ENCODE assay signal across 8 cellular contexts in genomic region chr5:926416-927171, GRCh38. TPM values are rescaled to one million over a fixed set of nuclear protein-coding genes. Genes with fewer than 3 reads are reported as not detected.
DNase-seq lines count a peak whose midpoint lies in the region; ATAC-seq, FAIRE-seq and TF ChIP-seq lines count a peak whose summit lies in the region.

No MANE protein-coding gene starts in this region.

- no peak overlapping the region for H3K4me3 Mint-ChIP-seq in activated T-cell treated with anti-CD3 and anti-CD28 coated beads, Interleukin-2, amount 50 U/mL, for 4 hours
- peak overlapping the region; percentile 29 for H3K4me3 Mint-ChIP-seq in progenitor cell of endocrine pancreas (ENCODE audit: low read depth)

- TF ChIP-seq CTCF in heart left ventricle (IDR thresholded peaks at IDR 0.05) (peak in 7 of 12 donors; percentile 14 to 50 (median 43)), progenitor cell of endocrine pancreas (IDR thresholded peaks at IDR 0.05; ENCODE audit: unreplicated experiment) (peak; percentile 63)

- H3K36me3 ChIP-seq in heart left ventricle = no peaks in the 10 kb centered on the region

- intact Hi-C loops in heart left ventricle (cut with DNase I) = loop anchor here in 3 of 10 donors (10.0 kb wide), 2 partner anchors 78 to 718 kb away; partner anchors contain the start of gene NKD2 (in 2 of the 3)

- peaks cover 0 to under 1% (median 0%) of the 10 kb centered on the region in 12 donors for H3K9me3 ChIP-seq in heart left ventricle

- peak overlapping the region in 11 of 12 donors; percentile 15 to 50 (median 43) for H3K4me3 ChIP-seq in heart left ventricle

- TF ChIP-seq POLR2A in GM12891 (IDR thresholded peaks at IDR 0.05; ENCODE audit: low read depth, low read length) (no peak), heart left ventricle (IDR thresholded peaks at IDR 0.05) (no peak)

- H3K27ac ChIP-seq in heart left ventricle = peak overlapping the region in 1 of 12 donors; percentile 33

- no peak overlapping the region for H3K27ac Mint-ChIP-seq in progenitor cell of endocrine pancreas

- 4 to 11% (median 6%) methylated on average over 35 to 65 of the region's 65 CpGs for WGBS in heart left ventricle, 4 donors

- H3K4me1 ChIP-seq in heart left ventricle = peaks cover 0 to 16% (median 8%) of the 10 kb centered on the region in 12 donors

- DNase-seq in GM12891 (ENCODE audit: insufficient read length, low spot score) (peak; percentile 46), heart left ventricle (peak in 1 of 5 donors; percentile 47), progenitor cell of endocrine pancreas (ENCODE audit: low spot score, unreplicated experiment) (peak; percentile 43), NCI-H345 treated with DMSO at 0.1 percent for 48 hours (lab: John Stamatoyannopoulos, UW; ENCODE audit: unreplicated experiment) (no peak), glomerular visceral epithelial cell (ENCODE audit: extremely low spot score) (no peak), cerebellar cortex (ENCODE audit: low spot score) (no peak)
- peak; percentile 19 for DNase-seq in activated T-cell treated with anti-CD3 and anti-CD28 coated beads, Interleukin-2, amount 50 U/mL, for 4 hours
- no peak for DNase-seq in effector CD4-positive, alpha-beta T cell

- no peaks in the 10 kb centered on the region for H3K9me3 Mint-ChIP-seq in activated T-cell treated with anti-CD3 and anti-CD28 coated beads, Interleukin-2, amount 50 U/mL, for 4 hours
- no peaks in the 10 kb centered on the region for H3K9me3 Mint-ChIP-seq in progenitor cell of endocrine pancreas (ENCODE audit: low read depth)

- peaks cover 29% of the 10 kb centered on the region for H3K27me3 Mint-ChIP-seq in activated T-cell treated with anti-CD3 and anti-CD28 coated beads, Interleukin-2, amount 50 U/mL, for 4 hours (ENCODE audit: low read depth)
- H3K27me3 Mint-ChIP-seq in progenitor cell of endocrine pancreas = peaks cover 61% of the 10 kb centered on the region

- peaks cover 0 to 29% (median 6%) of the 10 kb centered on the region in 9 donors for H3K27me3 ChIP-seq in heart left ventricle

- no peak for FAIRE-seq in GM12891 (lab: Jason Lieb, UNC)

- ATAC-seq in activated T-cell treated with anti-CD3 and anti-CD28 coated beads, Interleukin-2, amount 50 U/mL, for 4 hours = peak; percentile 76 to 79
- ATAC-seq in heart left ventricle = peak in 3 of 4 donors; percentile 58 to 78 (median 77)

- H3K36me3 Mint-ChIP-seq in activated T-cell treated with anti-CD3 and anti-CD28 coated beads, Interleukin-2, amount 50 U/mL, for 4 hours (ENCODE audit: insufficient read depth) = no peaks in the 10 kb centered on the region
- H3K36me3 Mint-ChIP-seq in progenitor cell of endocrine pancreas (ENCODE audit: insufficient read depth) = no peaks in the 10 kb centered on the region

- peaks cover 16% of the 10 kb centered on the region for H3K4me1 Mint-ChIP-seq in activated T-cell treated with anti-CD3 and anti-CD28 coated beads, Interleukin-2, amount 50 U/mL, for 4 hours (ENCODE audit: low read depth)
- H3K4me1 Mint-ChIP-seq in progenitor cell of endocrine pancreas (ENCODE audit: low read depth) = peaks cover 1% of the 10 kb centered on the region

TF ChIP-seq in GM12891, 5 proteins besides CTCF, POLR2A, EP300 and RAD21:
- TF ChIP-seq TAF1 (IDR thresholded peaks at IDR 0.05; ENCODE audit: low read depth, low read length) (no peak), SPI1 (IDR thresholded peaks at IDR 0.05; ENCODE audit: low read depth, low read length) (no peak), POLR2AphosphoS5 (IDR thresholded peaks at IDR 0.05; ENCODE audit: low read depth, low read length) (no peak), PAX5 (IDR thresholded peaks at IDR 0.05; ENCODE audit: insufficient read depth, low read length, severe bottlenecking) (no peak), POU2F2 (IDR thresholded peaks at IDR 0.05; ENCODE audit: low read depth, low read length) (no peak)

RNA-seq across cellular contexts. Expression of gene TRIP13, which starts 33.9 kb away (rescaled TPM):
- polyA plus RNA-seq in GM12891 (2012; ENCODE audit: low read depth, missing spikeins) = 11.4 TPM
- 10 to 100 TPM; 11.2 to 21.5 (median 18.5) TPM for total RNA-seq in activated T-cell treated with anti-CD3 and anti-CD28 coated beads, Interleukin-2, amount 50 U/mL, for 4 hours
- total RNA-seq in heart left ventricle (1 to 10 TPM in 2 of 9 donors, under 1 TPM in 7; 0.31 to 4.2 (median 0.49) TPM), progenitor cell of endocrine pancreas (11.9 and 13.5 TPM in 2 replicates)
- polyA plus RNA-seq in heart left ventricle = 1 to 10 TPM in 1 of 2 donors, under 1 TPM in 1; 0.19 to 1.8 TPM

RNA-seq across cellular contexts. Expression of gene BRD9, which starts 34.0 kb away (rescaled TPM):
- polyA plus RNA-seq in GM12891 (2012; ENCODE audit: low read depth, missing spikeins) = 27.5 TPM
- 10 to 100 TPM; 60.9 to 67.7 (median 64.6) TPM for total RNA-seq in activated T-cell treated with anti-CD3 and anti-CD28 coated beads, Interleukin-2, amount 50 U/mL, for 4 hours
- 10 to 100 TPM; 17.9 to 32.1 (median 23.9) TPM for total RNA-seq in heart left ventricle
- polyA plus RNA-seq in heart left ventricle = 10 to 100 TPM; 17.5 to 19.5 TPM
- total RNA-seq in progenitor cell of endocrine pancreas = 69.0 and 69.2 TPM in 2 replicates

Comparison
In these comparisons a context has a peak if more than half of its experiments do, and no peak if none do; other contexts are left out.
1. DNase-seq: peak in GM12891 (single experiment), activated T-cell treated with anti-CD3 and anti-CD28 coated beads, Interleukin-2, amount 50 U/mL, for 4 hours (single experiment) and progenitor cell of endocrine pancreas (single experiment); none in NCI-H345 treated with DMSO at 0.1 percent for 48 hours (single experiment), glomerular visceral epithelial cell (single experiment), effector CD4-positive, alpha-beta T cell (single experiment) and cerebellar cortex (single experiment).